In the genomic region with DNA sequence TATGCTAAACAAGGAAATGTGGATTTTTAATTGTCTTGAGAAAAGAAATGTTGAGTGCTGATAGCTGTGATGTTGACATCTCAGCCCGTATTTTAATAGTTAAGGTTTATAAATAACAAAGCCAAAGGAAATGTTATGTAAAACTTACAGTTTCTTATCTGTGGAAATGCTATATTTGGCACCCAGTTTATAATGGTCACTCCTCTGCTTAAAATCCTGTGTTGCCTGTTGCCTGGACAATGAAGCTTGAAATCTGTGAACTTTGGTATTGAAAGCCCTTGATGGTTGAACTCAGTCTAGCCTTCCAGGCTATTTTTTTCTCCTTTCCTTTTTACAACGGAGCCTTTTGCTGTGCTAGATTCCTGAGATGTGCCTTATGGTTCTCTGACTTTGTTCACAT, we compare ENCODE assay signal across 12 cellular contexts. TPM values are rescaled to one million over a fixed set of nuclear protein-coding genes. Genes with fewer than 3 reads are reported as not detected.
A peak's percentile ranks its signal among the peaks of the same experiment; 100 is the strongest.
DNase-seq lines count a peak whose midpoint lies in the region; ATAC-seq, FAIRE-seq and TF ChIP-seq lines count a peak whose summit lies in the region.
"Had no signal": no experiment of that assay in that cellular context is flagged by ENCODE, and none has a peak within 500 bp of the region (broad histone marks: within the 10 kb centered on the region; RNA-seq: fewer than 3 reads in every experiment).

No MANE protein-coding gene starts in this region.

- no TSS peak for BruUV-seq in HepG2 (replicated peaks; lab: Mats Ljungman, UMichigan)

- DNase-seq in Karpas-422, result no peak
- DNase-seq in endothelial cell (ENCODE audit: low spot score), result no peak
- peak; percentile 49 for DNase-seq in HepG2 (ENCODE audit: low spot score)
- DNase-seq in stomach, result no peak
- no peak for DNase-seq in kidney tubule cell (ENCODE audit: low spot score)
- DNase-seq in GM19238 (ENCODE audit: insufficient read length, low spot score), result no peak
- DNase-seq in cerebellar cortex (ENCODE audit: low spot score), result no peak
- DNase-seq in NK-92 (lab: John Stamatoyannopoulos, UW; ENCODE audit: unreplicated experiment), result no peak
- DNase-seq: CD8-positive, alpha-beta memory T cell; NCI-H524 treated with DMSO at 0.1 percent for 48 hours; stimulated activated CD4-positive, alpha-beta T cell treated with anti-CD3 and anti-CD28 coated beads, Interleukin-2, amount 100 ng/mL, for 48 hours had no signal

- CTCF ChIA-PET in HepG2 (lab: Yijun Ruan, JAX; ENCODE audit: low intra/inter-chr PET ratio, low total read pairs), result no interaction called here

- H3K79me2 ChIP-seq in Karpas-422 (ENCODE audit: low read length) (peaks cover 89% of the 10 kb centered on the region), HepG2 (ENCODE audit: insufficient read depth, low read length) (peaks cover 9% of the 10 kb centered on the region)

- H3K4me3 ChIP-seq in Karpas-422 (ENCODE audit: low read length) (no peak overlapping the region), HepG2 (replicated peaks in 1 of 3; ENCODE audit: insufficient read depth in 1 of 3, low read depth in 2 of 3, low read length in 3 of 3) (no peak overlapping the region), stomach (no peak overlapping the region)

- H3K9me3 Mint-ChIP-seq in endothelial cell (ENCODE audit: unreplicated experiment), result no peaks in the 10 kb centered on the region
- H3K9me3 Mint-ChIP-seq: CD8-positive, alpha-beta memory T cell; dendritic cell treated with granulocyte-macrophage colony-stimulating factor and Interleukin-4, amounts not matched to agents 40 ng/mL and 50 ng/mL, for 4 days had no signal

- no peak for TF ChIP-seq RAD21 in HepG2 (CRISPR knock-in tag; IDR thresholded peaks at IDR 0.05)

- 16% methylated on average over 2 of the region's 2 CpGs for WGBS in HepG2 (ENCODE audit: low lambda C conversion rate)
- WGBS in stomach, 5 donors, result 8 to 16% (median 10%) methylated on average over 2 of the region's 2 CpGs

- TF ChIP-seq CTCF in endothelial cell (IDR thresholded peaks at IDR 0.05; ENCODE audit: unreplicated experiment) (no peak), HepG2 (CRISPR knock-in tag; IDR thresholded peaks at IDR 0.05) (no peak), stomach (IDR thresholded peaks at IDR 0.05) (no peak)

- intact Hi-C loops in HepG2 (cut with micrococcal nuclease; ENCODE audit: unreplicated experiment) (no loop called here), stomach (cut with DNase I; ENCODE audit: low total_unique reads) (no loop called here)

- ATAC-seq in HepG2, result peak; percentile 76

- no peak overlapping the region for H3K9ac ChIP-seq in Karpas-422 (ENCODE audit: low read length)
- no peak overlapping the region for H3K9ac ChIP-seq in HepG2 (ENCODE audit: insufficient read depth, low read depth, low read length)

- POLR2A ChIA-PET in HepG2 (lab: Yijun Ruan, JAX), result no interaction called here

- no peaks in the 10 kb centered on the region for H3K9me2 ChIP-seq in Karpas-422 (replicated peaks; ENCODE audit: insufficient read depth, low read length)

- peak overlapping the region; percentile 86 for H3K27ac Mint-ChIP-seq in endothelial cell (ENCODE audit: unreplicated experiment)
- H3K27ac Mint-ChIP-seq: CD8-positive, alpha-beta memory T cell; dendritic cell treated with granulocyte-macrophage colony-stimulating factor and Interleukin-4, amounts not matched to agents 40 ng/mL and 50 ng/mL, for 4 days had no signal

- H3K4me3 Mint-ChIP-seq in endothelial cell (ENCODE audit: unreplicated experiment), result no peak overlapping the region
- H3K4me3 Mint-ChIP-seq: CD8-positive, alpha-beta memory T cell; dendritic cell treated with granulocyte-macrophage colony-stimulating factor and Interleukin-4, amounts not matched to agents 40 ng/mL and 50 ng/mL, for 4 days had no signal

- TF ChIP-seq POLR2A in HepG2 (IDR thresholded peaks at IDR 0.05; ENCODE audit: insufficient read depth in 1 of 2, low read depth in 2 of 2, low read length in 2 of 2), result no peak
- no peak for TF ChIP-seq POLR2A in stomach (IDR thresholded peaks at IDR 0.05)

- H3K27me3 ChIP-seq in Karpas-422 (ENCODE audit: low read length), result no peaks in the 10 kb centered on the region
- H3K27me3 ChIP-seq in HepG2 (ENCODE audit: control insufficient read depth in 1 of 2, insufficient read depth in 2 of 2, low read length in 2 of 2), result no peaks in the 10 kb centered on the region
- H3K27me3 ChIP-seq in stomach, result no peaks in the 10 kb centered on the region

- H3K36me3 Mint-ChIP-seq in endothelial cell (ENCODE audit: low read depth, unreplicated experiment), result no peaks in the 10 kb centered on the region

- FAIRE-seq in HepG2 (lab: Jason Lieb, UNC), result peak; percentile 70

- H3K4me1 Mint-ChIP-seq in endothelial cell (ENCODE audit: unreplicated experiment), result peaks cover 30% of the 10 kb centered on the region

- H4K20me1 ChIP-seq in Karpas-422 (ENCODE audit: insufficient read depth, low read depth, low read length) (no peaks in the 10 kb centered on the region), HepG2 (ENCODE audit: insufficient read depth, low read length) (no peaks in the 10 kb centered on the region)

- TF ChIP-seq EP300 in HepG2 (IDR thresholded peaks at IDR 0.05; ENCODE audit: low read depth in 2 of 2, low read length in 2 of 2), result no peak
- no peak for TF ChIP-seq EP300 in HepG2 (CRISPR knock-in tag; IDR thresholded peaks at IDR 0.05; ENCODE audit: borderline replicate concordance)
- no peak for TF ChIP-seq EP300 in stomach (IDR thresholded peaks at IDR 0.05)

- in situ Hi-C loops in HepG2 (cut with HindIII; ENCODE audit: extremely low pct_ligation_motif_present, low pct_unique_long_range_greater_than_20kb), result no loop called here

- H3K4me1 ChIP-seq in Karpas-422 (ENCODE audit: low read length) (peaks cover 46% of the 10 kb centered on the region), HepG2 (ENCODE audit: insufficient read depth, low read length) (peaks cover 43% of the 10 kb centered on the region), stomach (peaks cover 44 to 74% (median 52%) of the 10 kb centered on the region in 4 donors)

- peaks cover 4% of the 10 kb centered on the region for H3K27me3 Mint-ChIP-seq in endothelial cell (ENCODE audit: unreplicated experiment)
- H3K27me3 Mint-ChIP-seq: CD8-positive, alpha-beta memory T cell; dendritic cell treated with granulocyte-macrophage colony-stimulating factor and Interleukin-4, amounts not matched to agents 40 ng/mL and 50 ng/mL, for 4 days had no signal

- no peak overlapping the region for H2AFZ ChIP-seq in Karpas-422 (ENCODE audit: low read length)
- H2AFZ ChIP-seq in HepG2 (ENCODE audit: low read length), result no peak overlapping the region

- peak overlapping the region; percentile 40 for H3K4me2 ChIP-seq in Karpas-422 (ENCODE audit: low read depth, low read length, poor library complexity, severe bottlenecking)
- H3K4me2 ChIP-seq in HepG2 (ENCODE audit: low read depth, low read length), result peak overlapping the region; percentile 45

- H3K36me3 ChIP-seq in Karpas-422 (ENCODE audit: insufficient read depth, low read length) (no peaks in the 10 kb centered on the region), HepG2 (replicated peaks in 1 of 2; ENCODE audit: control insufficient read depth in 1 of 2, insufficient read depth in 2 of 2, low read length in 2 of 2) (no peaks in the 10 kb centered on the region), stomach (peaks cover 0 to 3% (median 0%) of the 10 kb centered on the region in 4 donors)

- H3K27ac ChIP-seq in Karpas-422 (ENCODE audit: low read length) (0 out of 2 replicates have a peak overlapping the region, but pooled peaks have one; percentile 12), HepG2 (ENCODE audit: extremely low read length, insufficient read depth, low read length) (peak overlapping the region; percentile 45), stomach (peak overlapping the region in 4 of 5 donors; percentile 8 to 71 (median 56))

- H3K9me3 ChIP-seq in Karpas-422 (ENCODE audit: low read length) (no peaks in the 10 kb centered on the region), HepG2 (ENCODE audit: low read length) (no peaks in the 10 kb centered on the region), stomach (no peaks in the 10 kb centered on the region)

TF ChIP-seq in HepG2, 621 proteins besides CTCF, POLR2A, EP300 and RAD21 (continues in another document):
- TF ChIP-seq HNF4G (IDR thresholded peaks at IDR 0.05; ENCODE audit: borderline replicate concordance, low read depth, low read length) (peak; percentile 34; the same call in 1 of the 2 replicates), HNF4G (CRISPR knock-in tag; IDR thresholded peaks at IDR 0.05; ENCODE audit: borderline replicate concordance, low read depth) (no peak), ASH2L (IDR thresholded peaks at IDR 0.05; ENCODE audit: insufficient read length, low read depth, low read length) (peak; percentile 38), HNF4A (CRISPR knock-in tag; IDR thresholded peaks at IDR 0.05) (peak; percentile 48), ZSCAN9 (CRISPR knock-in tag; IDR thresholded peaks at IDR 0.05; ENCODE audit: borderline replicate concordance) (no peak), ZBTB7B (CRISPR knock-in tag; IDR thresholded peaks at IDR 0.05) (no peak)

RNA-seq across cellular contexts. Expression of gene MCU, which starts 46.5 kb away (rescaled TPM):
- 16.2 and 41.3 TPM in 2 replicates for total RNA-seq in Karpas-422 (2014; rRNA removed; shearing (Covaris generic); ENCODE audit: low replicate concordance)
- total RNA-seq in endothelial cell (ENCODE audit: unreplicated experiment) (39.6 TPM), HepG2 (2016; rRNA removed; fragmentation: Illumina TruSeq; extraction: Trizol) (25.9 and 28.7 TPM in 2 replicates), stomach (10 to 100 TPM; 15.2 to 90.1 (median 33.9) TPM)
- 6.8 and 8.5 TPM in 2 replicates for total RNA-seq in HepG2 (2016; cell fraction: cytosol; rRNA removed; fragmentation: Illumina TruSeq; extraction: Trizol; ENCODE audit: low read depth)
- total RNA-seq in HepG2 (2016; cell fraction: insoluble cytoplasmic fraction; rRNA removed; fragmentation: Illumina TruSeq; extraction: Trizol), result 23.0 and 32.9 TPM in 2 replicates
- total RNA-seq in HepG2 (2016; cell fraction: membrane; rRNA removed; fragmentation: Illumina TruSeq; extraction: Trizol), result 14.0 and 16.5 TPM in 2 replicates
- total RNA-seq in HepG2 (2016; cell fraction: nucleus; rRNA removed; fragmentation: Illumina TruSeq; extraction: Trizol), result 18.7 and 28.2 TPM in 2 replicates
- polyA plus RNA-seq in HepG2 (2011; rRNA removed) (39.6 and 64.5 TPM in 2 replicates), stomach (10 to 100 TPM; 16.6 to 70.3 (median 28.1) TPM)
- 18.2 and 23.5 TPM in 2 replicates for polyA plus RNA-seq in HepG2 (2011; cell fraction: cytosol; rRNA removed)
- 31.5 and 37.6 TPM in 2 replicates for polyA plus RNA-seq in HepG2 (2011; cell fraction: nucleus; rRNA removed)
- 12.8 and 13.7 TPM in 2 replicates for polyA plus RNA-seq in HepG2 (2012)
- 3.1 and 3.5 TPM in 2 replicates for polyA plus RNA-seq in HepG2 (2016; cell fraction: cytosol; fragmentation: Illumina TruSeq; extraction: Trizol; ENCODE audit: low read depth)
- 28.0 and 31.8 TPM in 2 replicates for polyA plus RNA-seq in HepG2 (2016; cell fraction: insoluble cytoplasmic fraction; fragmentation: Illumina TruSeq; extraction: Trizol; ENCODE audit: low read depth)
- polyA plus RNA-seq in HepG2 (2016; cell fraction: membrane; fragmentation: Illumina TruSeq; extraction: Trizol; ENCODE audit: low read depth), result 9.2 and 12.0 TPM in 2 replicates
- polyA plus RNA-seq in HepG2 (2016; cell fraction: nucleus; fragmentation: Illumina TruSeq; extraction: Trizol; ENCODE audit: insufficient read depth, low read depth), result 25.5 and 28.7 TPM in 2 replicates
- 69.2 and 137 TPM in 2 replicates for polyA minus RNA-seq in HepG2 (2011; rRNA and poly(A)+ RNA removed; ENCODE audit: low replicate concordance)
- polyA minus RNA-seq in HepG2 (2011; cell fraction: cytosol; rRNA and poly(A)+ RNA removed), result 30.0 and 30.3 TPM in 2 replicates
- 28.7 and 31.4 TPM in 2 replicates for polyA minus RNA-seq in HepG2 (2011; cell fraction: nucleus; rRNA and poly(A)+ RNA removed)
